Comparison of ENCODE assay signal across 20 cellular contexts in the genomic region with DNA sequence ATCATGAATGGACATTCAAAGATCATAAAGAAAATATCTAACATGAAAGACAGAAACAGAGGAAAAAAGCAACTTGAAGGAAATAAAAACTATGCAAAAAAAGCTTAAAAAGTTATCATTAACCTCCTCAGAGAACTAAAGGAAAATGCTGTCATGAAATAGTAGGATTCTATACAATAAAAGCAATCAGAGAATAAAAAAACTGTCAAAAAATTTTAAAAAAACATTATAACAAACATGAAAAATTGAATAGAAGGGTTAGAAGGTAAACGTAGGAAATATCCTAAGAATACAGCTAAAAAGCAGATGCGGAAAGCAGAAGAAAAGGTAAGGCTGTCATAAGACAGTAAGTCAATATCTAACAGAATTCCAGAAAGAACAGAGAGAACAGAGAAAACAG. TPM values are rescaled to one million over a fixed set of nuclear protein-coding genes. Genes with fewer than 3 reads are reported as not detected.
DNase-seq lines count a peak whose midpoint lies in the region; ATAC-seq and TF ChIP-seq lines count a peak whose summit lies in the region.
"Had no signal": no experiment of that assay in that cellular context is flagged by ENCODE, and none has a peak within 500 bp of the region (broad histone marks: within the 10 kb centered on the region; RNA-seq: fewer than 3 reads in every experiment).

No MANE protein-coding gene starts in this region.

- POLR2A ChIA-PET in activated B cell treated with CpG ODN at 0.5 μM for 24 hours (lab: Charles Lee): no interaction called here
- POLR2A ChIA-PET in CD4-positive, alpha-beta T cell (lab: Charles Lee): no interaction called here

- no peaks in the 10 kb centered on the region for H3K9me3 Mint-ChIP-seq in GM23338
- no peaks in the 10 kb centered on the region for H3K9me3 Mint-ChIP-seq in activated B cell treated with CpG ODN at 0.5 μM for 24 hours
- no peaks in the 10 kb centered on the region for H3K9me3 Mint-ChIP-seq in memory B cell
- H3K9me3 Mint-ChIP-seq in type B pancreatic cell: no peaks in the 10 kb centered on the region
- H3K9me3 Mint-ChIP-seq in CD4-positive, alpha-beta T cell: no peaks in the 10 kb centered on the region
- H3K9me3 Mint-ChIP-seq: CD4-positive, alpha-beta memory T cell; H9; HFFc6 had no signal

- CTCF ChIA-PET in activated B cell treated with CpG ODN at 0.5 μM for 24 hours (lab: Charles Lee): no interaction called here
- CTCF ChIA-PET in CD4-positive, alpha-beta T cell (lab: Charles Lee): no interaction called here

- H3K27me3 Mint-ChIP-seq in GM23338 (ENCODE audit: insufficient read depth, low read depth, poor library complexity) (no peaks in the 10 kb centered on the region), activated B cell treated with CpG ODN at 0.5 μM for 24 hours (no peaks in the 10 kb centered on the region), memory B cell (no peaks in the 10 kb centered on the region), type B pancreatic cell (no peaks in the 10 kb centered on the region)
- no peaks in the 10 kb centered on the region for H3K27me3 Mint-ChIP-seq in CD4-positive, alpha-beta T cell
- H3K27me3 Mint-ChIP-seq: CD4-positive, alpha-beta memory T cell had no signal

- intact Hi-C loops in activated B cell treated with CpG ODN at 0.5 μM for 24 hours (cut with micrococcal nuclease): no loop called here
- intact Hi-C loops in CD4-positive, alpha-beta T cell (cut with DNase I, micrococcal nuclease): no loop called here

- H3K9me3 ChIP-seq in CD4-positive, alpha-beta T cell (ENCODE audit: control insufficient read depth, low read length): no peaks in the 10 kb centered on the region
- H3K9me3 ChIP-seq: BLaER1 had no signal

- H4K20me1 ChIP-seq in GM23338 (replicated peaks; ENCODE audit: insufficient read depth): no peaks in the 10 kb centered on the region

- H3K4me2 ChIP-seq in GM23338: no peak overlapping the region
- H3K4me2 ChIP-seq: BLaER1 had no signal

- H3K4me1 Mint-ChIP-seq in GM23338: peaks cover 65% of the 10 kb centered on the region
- H3K4me1 Mint-ChIP-seq in activated B cell treated with CpG ODN at 0.5 μM for 24 hours: peaks cover 72% of the 10 kb centered on the region
- peaks cover 56% of the 10 kb centered on the region for H3K4me1 Mint-ChIP-seq in memory B cell
- H3K4me1 Mint-ChIP-seq in type B pancreatic cell (ENCODE audit: unreplicated experiment): peaks cover 32% of the 10 kb centered on the region
- peaks cover 89% of the 10 kb centered on the region for H3K4me1 Mint-ChIP-seq in CD4-positive, alpha-beta T cell (ENCODE audit: low read depth)

- H3K36me3 Mint-ChIP-seq in GM23338 (ENCODE audit: low read depth): peaks cover 19% of the 10 kb centered on the region; the same call in 2 of the 3 replicates
- peaks cover 18% of the 10 kb centered on the region for H3K36me3 Mint-ChIP-seq in activated B cell treated with CpG ODN at 0.5 μM for 24 hours (ENCODE audit: low read depth)
- H3K36me3 Mint-ChIP-seq in memory B cell: peaks cover 7% of the 10 kb centered on the region
- peaks cover 3% of the 10 kb centered on the region for H3K36me3 Mint-ChIP-seq in type B pancreatic cell
- peaks cover 8% of the 10 kb centered on the region for H3K36me3 Mint-ChIP-seq in CD4-positive, alpha-beta T cell (ENCODE audit: low read depth)

- H3K4me3 ChIP-seq in GM23338: no peak overlapping the region
- H3K4me3 ChIP-seq: BLaER1 had no signal

- ATAC-seq in GM23338: no peak
- no peak for ATAC-seq in activated B cell treated with CpG ODN at 0.5 μM for 24 hours (ENCODE audit: low read depth)
- no peak for ATAC-seq in memory B cell (ENCODE audit: low read depth)
- no peak for ATAC-seq in CD4-positive, alpha-beta T cell (ENCODE audit: poor library complexity)

- peaks cover 59% of the 10 kb centered on the region for H3K4me1 ChIP-seq in GM23338 (ENCODE audit: insufficient read depth)

- DNase-seq in GM23338 (ENCODE audit: low spot score) (no peak), activated B cell treated with CpG ODN at 0.5 μM for 24 hours (no peak), memory B cell (ENCODE audit: low spot score in 2 of 2) (no peak), type B pancreatic cell (ENCODE audit: extremely low spot score, unreplicated experiment) (no peak), OCI-M2 (lab: John Stamatoyannopoulos, UW; ENCODE audit: unreplicated experiment) (no peak), LoVo (ENCODE audit: low spot score) (no peak)
- DNase-seq in CD4-positive, alpha-beta T cell: no peak
- DNase-seq: ACHN; CD4-positive, alpha-beta memory T cell; H9; HFFc6; Kasumi-1; MM.1S; NCI-H1048; NCI-H1417 treated with DMSO at 0.1 percent for 48 hours; NCI-H187; NCI-H2227 treated with DMSO at 0.1 percent for 48 hours; NCI-H524; NCI-H774 had no signal

- H3F3A ChIP-seq in GM23338 (replicated peaks; ENCODE audit: low read depth): no peaks in the 10 kb centered on the region

- no peaks in the 10 kb centered on the region for H3K36me3 ChIP-seq in GM23338 (ENCODE audit: insufficient read depth)

- no peak for TF ChIP-seq CTCF in GM23338 (conservative IDR thresholded peaks at IDR 0.05; ENCODE audit: low read depth in 2 of 2)
- TF ChIP-seq CTCF in activated B cell treated with CpG ODN at 0.5 μM for 24 hours (IDR thresholded peaks at IDR 0.05): no peak
- no peak for TF ChIP-seq CTCF in type B pancreatic cell (conservative IDR thresholded peaks at IDR 0.05)
- no peak for TF ChIP-seq CTCF in CD4-positive, alpha-beta T cell (IDR thresholded peaks at IDR 0.05)

- H2AFZ ChIP-seq in GM23338: no peak overlapping the region

- H3K27ac Mint-ChIP-seq in GM23338 (peak overlapping the region; percentile 30; the same call in 1 of the 2 replicates), activated B cell treated with CpG ODN at 0.5 μM for 24 hours (peak overlapping the region; percentile 24), memory B cell (peak overlapping the region; percentile 38), type B pancreatic cell (peak overlapping the region; percentile 73)
- H3K27ac Mint-ChIP-seq in CD4-positive, alpha-beta T cell: no peak overlapping the region

- peaks cover 62% of the 10 kb centered on the region for H3K79me2 ChIP-seq in GM23338 (replicated peaks; ENCODE audit: insufficient read depth)

- no peaks in the 10 kb centered on the region for H3K27me3 ChIP-seq in GM23338 (ENCODE audit: insufficient read depth)
- H3K27me3 ChIP-seq in CD4-positive, alpha-beta T cell (ENCODE audit: control insufficient read depth, insufficient read depth, low read length): no peaks in the 10 kb centered on the region
- H3K27me3 ChIP-seq: BLaER1 had no signal

- H3K9me2 ChIP-seq in GM23338 (ENCODE audit: insufficient read depth): no peaks in the 10 kb centered on the region

- 0 out of 2 replicates have a peak overlapping the region, but pooled peaks have one; percentile 17 for H3K27ac ChIP-seq in GM23338 (ENCODE audit: low read depth)
- H3K27ac ChIP-seq in CD4-positive, alpha-beta T cell (ENCODE audit: low read depth, low read length): no peak overlapping the region
- H3K27ac ChIP-seq: BLaER1 had no signal

- no peak overlapping the region for H3K4me3 Mint-ChIP-seq in GM23338
- H3K4me3 Mint-ChIP-seq in activated B cell treated with CpG ODN at 0.5 μM for 24 hours: no peak overlapping the region
- H3K4me3 Mint-ChIP-seq in memory B cell: no peak overlapping the region
- H3K4me3 Mint-ChIP-seq in type B pancreatic cell: no peak overlapping the region
- no peak overlapping the region for H3K4me3 Mint-ChIP-seq in CD4-positive, alpha-beta T cell
- H3K4me3 Mint-ChIP-seq: CD4-positive, alpha-beta memory T cell; H9; HFFc6 had no signal

TF ChIP-seq in GM23338, 12 proteins besides CTCF, POLR2A, EP300 and RAD21 (continues in another document):
- TF ChIP-seq, protein P1, sequence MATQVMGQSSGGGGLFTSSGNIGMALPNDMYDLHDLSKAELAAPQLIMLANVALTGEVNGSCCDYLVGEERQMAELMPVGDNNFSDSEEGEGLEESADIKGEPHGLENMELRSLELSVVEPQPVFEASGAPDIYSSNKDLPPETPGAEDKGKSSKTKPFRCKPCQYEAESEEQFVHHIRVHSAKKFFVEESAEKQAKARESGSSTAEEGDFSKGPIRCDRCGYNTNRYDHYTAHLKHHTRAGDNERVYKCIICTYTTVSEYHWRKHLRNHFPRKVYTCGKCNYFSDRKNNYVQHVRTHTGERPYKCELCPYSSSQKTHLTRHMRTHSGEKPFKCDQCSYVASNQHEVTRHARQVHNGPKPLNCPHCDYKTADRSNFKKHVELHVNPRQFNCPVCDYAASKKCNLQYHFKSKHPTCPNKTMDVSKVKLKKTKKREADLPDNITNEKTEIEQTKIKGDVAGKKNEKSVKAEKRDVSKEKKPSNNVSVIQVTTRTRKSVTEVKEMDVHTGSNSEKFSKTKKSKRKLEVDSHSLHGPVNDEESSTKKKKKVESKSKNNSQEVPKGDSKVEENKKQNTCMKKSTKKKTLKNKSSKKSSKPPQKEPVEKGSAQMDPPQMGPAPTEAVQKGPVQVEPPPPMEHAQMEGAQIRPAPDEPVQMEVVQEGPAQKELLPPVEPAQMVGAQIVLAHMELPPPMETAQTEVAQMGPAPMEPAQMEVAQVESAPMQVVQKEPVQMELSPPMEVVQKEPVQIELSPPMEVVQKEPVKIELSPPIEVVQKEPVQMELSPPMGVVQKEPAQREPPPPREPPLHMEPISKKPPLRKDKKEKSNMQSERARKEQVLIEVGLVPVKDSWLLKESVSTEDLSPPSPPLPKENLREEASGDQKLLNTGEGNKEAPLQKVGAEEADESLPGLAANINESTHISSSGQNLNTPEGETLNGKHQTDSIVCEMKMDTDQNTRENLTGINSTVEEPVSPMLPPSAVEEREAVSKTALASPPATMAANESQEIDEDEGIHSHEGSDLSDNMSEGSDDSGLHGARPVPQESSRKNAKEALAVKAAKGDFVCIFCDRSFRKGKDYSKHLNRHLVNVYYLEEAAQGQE (IDR thresholded peaks at IDR 0.05; ENCODE audit: unreplicated experiment): no peak
- TF ChIP-seq JUNB (IDR thresholded peaks at IDR 0.05; ENCODE audit: unreplicated experiment) (no peak), ETS1 (IDR thresholded peaks at IDR 0.05) (no peak), STAT1 (IDR thresholded peaks at IDR 0.05; ENCODE audit: unreplicated experiment) (no peak), ZNF331 (CRISPR knock-in tag; IDR thresholded peaks at IDR 0.05; ENCODE audit: low read depth) (no peak), POLR2AphosphoS5 (IDR thresholded peaks at IDR 0.05; ENCODE audit: low read depth) (no peak)

RNA-seq across cellular contexts. Expression of gene SGMS1, which starts 44.8 kb away (rescaled TPM):
- total RNA-seq in GM23338 (2014; rRNA removed; shearing (Covaris generic)): 33.6 and 34.7 TPM in 2 replicates
- 12.6 and 15.0 TPM in 2 replicates for polyA plus RNA-seq in GM23338 (2016; fragmentation: Nextera tagmentation; extraction: Ambion mirVana)
- 25.8 and 27.5 TPM in 2 replicates for total RNA-seq in activated B cell treated with CpG ODN at 0.5 μM for 24 hours
- 15.1 and 26.9 TPM in 2 replicates for total RNA-seq in type B pancreatic cell (ENCODE audit: low replicate concordance)
- total RNA-seq in CD4-positive, alpha-beta T cell: 10 to 100 TPM; 24.8 to 25.2 TPM
